Comparison of ENCODE assay signal across 1 cellular context in genomic region chr2:20617892-20618467, GRCh38.
A peak's percentile ranks its signal among the peaks of the same experiment; 100 is the strongest.
TF ChIP-seq lines count a peak whose summit lies in the region.

No MANE protein-coding gene starts in this region.

TF ChIP-seq in IMR-90, 13 proteins besides CTCF, POLR2A, EP300 and RAD21 (continued from another document):
- TF ChIP-seq ELK1 (IDR thresholded peaks at IDR 0.05; ENCODE audit: borderline replicate concordance, low read depth, low read length) (no peak), SMC3 (IDR thresholded peaks at IDR 0.05; ENCODE audit: low read depth, low read length) (peak; percentile 33; the same call in 1 of the 2 replicates), CHD1 (IDR thresholded peaks at IDR 0.05; ENCODE audit: low read depth, low read length) (no peak), MAZ (IDR thresholded peaks at IDR 0.05; ENCODE audit: borderline replicate concordance, low read depth, low read length) (peak; percentile 77; the same call in 1 of the 2 replicates), CEBPB (IDR thresholded peaks at IDR 0.05; ENCODE audit: low read depth, low read length) (peak; percentile 42)
TF ChIP-seq in IMR-90: peak in this region for 7.
